In the genomic region with DNA sequence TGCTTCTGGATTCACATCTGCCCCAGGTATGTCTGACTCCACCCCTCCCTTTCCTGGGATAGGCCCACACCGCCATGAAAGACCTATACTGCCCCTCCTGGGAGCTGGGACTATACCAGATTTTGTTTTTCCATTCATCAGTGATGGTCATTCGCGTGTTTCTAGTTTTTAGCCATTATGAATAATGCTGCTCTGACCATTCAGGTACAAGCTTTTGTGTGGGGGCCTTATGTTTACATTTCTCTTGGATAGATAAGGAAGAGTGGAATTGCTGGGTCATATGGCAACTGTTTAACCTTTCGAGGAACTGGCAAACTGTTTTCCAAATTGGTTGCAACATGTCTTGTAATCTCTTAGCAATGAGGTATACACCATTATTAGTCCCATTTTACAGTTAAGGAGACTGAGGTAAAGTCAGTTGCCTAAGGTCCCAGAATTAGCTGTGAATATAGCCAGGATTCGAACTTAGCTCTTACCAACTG, we compare ENCODE assay signal across 9 cellular contexts. TPM values are rescaled to one million over a fixed set of nuclear protein-coding genes. Genes with fewer than 3 reads are reported as not detected.
A peak's percentile ranks its signal among the peaks of the same experiment; 100 is the strongest.
DNase-seq lines count a peak whose midpoint lies in the region; ATAC-seq and TF ChIP-seq lines count a peak whose summit lies in the region.
"Had no signal": no experiment of that assay in that cellular context is flagged by ENCODE, and none has a peak within 500 bp of the region (broad histone marks: within the 10 kb centered on the region; RNA-seq: fewer than 3 reads in every experiment).

No MANE protein-coding gene starts in this region.

- no peak for ATAC-seq in stimulated activated naive CD8-positive, alpha-beta T cell treated with anti-CD3 and anti-CD28 coated beads, Interleukin-15, Interleukin-2, amounts not matched to agents 100 U/mL and 50 U/mL, for 24 hours

- H3K4me3 ChIP-seq in liver (ENCODE audit: low read depth in 1 of 3, low read length in 3 of 3) = no peak overlapping the region
- H3K4me3 ChIP-seq in right atrium auricular region = no peak overlapping the region

- H3K36me3 ChIP-seq in liver (ENCODE audit: control insufficient read depth in 4 of 4, insufficient read depth in 3 of 4, low read depth in 1 of 4, low read length in 3 of 4) = peaks cover 1 to 10% (median 2%) of the 10 kb centered on the region in 4 donors
- peaks cover 7% of the 10 kb centered on the region for H3K36me3 ChIP-seq in right atrium auricular region

- H3K4me1 ChIP-seq in liver (ENCODE audit: control insufficient read depth in 4 of 4, insufficient read depth in 4 of 4, low read length in 3 of 4) (peaks cover 4 to 35% (median 30%) of the 10 kb centered on the region in 4 donors), right atrium auricular region (peaks cover 0 to 37% of the 10 kb centered on the region in 2 donors)

- no peaks in the 10 kb centered on the region for H3K9me3 Mint-ChIP-seq in stimulated activated naive CD8-positive, alpha-beta T cell treated with anti-CD3 and anti-CD28 coated beads, Interleukin-15, Interleukin-2, amounts not matched to agents 100 ng/mL and 50 ng/mL, for 24 hours
- no peaks in the 10 kb centered on the region for H3K9me3 Mint-ChIP-seq in activated naive CD8-positive, alpha-beta T cell treated with anti-CD3 and anti-CD28 coated beads for 36 hours

- peak overlapping the region; percentile 82 for H3K4me3 Mint-ChIP-seq in stimulated activated naive CD8-positive, alpha-beta T cell treated with anti-CD3 and anti-CD28 coated beads, Interleukin-15, Interleukin-2, amounts not matched to agents 100 ng/mL and 50 ng/mL, for 24 hours
- H3K4me3 Mint-ChIP-seq in activated naive CD8-positive, alpha-beta T cell treated with anti-CD3 and anti-CD28 coated beads for 36 hours = peak overlapping the region; percentile 78

- H3K27me3 Mint-ChIP-seq in stimulated activated naive CD8-positive, alpha-beta T cell treated with anti-CD3 and anti-CD28 coated beads, Interleukin-15, Interleukin-2, amounts not matched to agents 100 ng/mL and 50 ng/mL, for 24 hours = no peaks in the 10 kb centered on the region
- H3K27me3 Mint-ChIP-seq in activated naive CD8-positive, alpha-beta T cell treated with anti-CD3 and anti-CD28 coated beads for 36 hours = no peaks in the 10 kb centered on the region

- peaks cover 28% of the 10 kb centered on the region for H3K36me3 Mint-ChIP-seq in stimulated activated naive CD8-positive, alpha-beta T cell treated with anti-CD3 and anti-CD28 coated beads, Interleukin-15, Interleukin-2, amounts not matched to agents 100 ng/mL and 50 ng/mL, for 24 hours (ENCODE audit: low read depth)
- H3K36me3 Mint-ChIP-seq in activated naive CD8-positive, alpha-beta T cell treated with anti-CD3 and anti-CD28 coated beads for 36 hours = peaks cover 13% of the 10 kb centered on the region

- peak; percentile 61 to 69 for TF ChIP-seq RAD21 in liver (IDR thresholded peaks at IDR 0.05)

- peak overlapping the region; percentile 88 for H3K27ac Mint-ChIP-seq in stimulated activated naive CD8-positive, alpha-beta T cell treated with anti-CD3 and anti-CD28 coated beads, Interleukin-15, Interleukin-2, amounts not matched to agents 100 ng/mL and 50 ng/mL, for 24 hours
- peak overlapping the region; percentile 89 for H3K27ac Mint-ChIP-seq in activated naive CD8-positive, alpha-beta T cell treated with anti-CD3 and anti-CD28 coated beads for 36 hours

- H3K4me1 Mint-ChIP-seq in stimulated activated naive CD8-positive, alpha-beta T cell treated with anti-CD3 and anti-CD28 coated beads, Interleukin-15, Interleukin-2, amounts not matched to agents 100 ng/mL and 50 ng/mL, for 24 hours (ENCODE audit: low read depth) = peaks cover 38% of the 10 kb centered on the region
- H3K4me1 Mint-ChIP-seq in activated naive CD8-positive, alpha-beta T cell treated with anti-CD3 and anti-CD28 coated beads for 36 hours = peaks cover 47% of the 10 kb centered on the region

- H3K27me3 ChIP-seq in liver (ENCODE audit: control insufficient read depth in 4 of 4, insufficient read depth in 4 of 4, low read length in 3 of 4) (no peaks in the 10 kb centered on the region), right atrium auricular region (no peaks in the 10 kb centered on the region)
- H3K27me3 ChIP-seq: adrenal gland had no signal

- no peak overlapping the region for H3K9ac ChIP-seq in liver (ENCODE audit: low read depth in 1 of 2, low read length in 2 of 2)

- TF ChIP-seq CTCF in liver (IDR thresholded peaks at IDR 0.05; ENCODE audit: low read depth, low read length, missing input control) (peak; percentile 17), right atrium auricular region (IDR thresholded peaks at IDR 0.05) (no peak)

- H3K27ac ChIP-seq in liver (ENCODE audit: low read depth in 1 of 2, low read length in 2 of 2) = no peak overlapping the region
- no peak overlapping the region for H3K27ac ChIP-seq in right atrium auricular region

- DNase-seq in stimulated activated naive CD8-positive, alpha-beta T cell treated with anti-CD3 and anti-CD28 coated beads, Interleukin-15, Interleukin-2, amounts not matched to agents 100 U/mL and 50 U/mL, for 24 hours = no peak
- no peak for DNase-seq in activated naive CD8-positive, alpha-beta T cell treated with anti-CD3 and anti-CD28 coated beads for 36 hours
- DNase-seq in right atrium auricular region (ENCODE audit: low spot score) (no peak), glomerular visceral epithelial cell (ENCODE audit: extremely low spot score) (no peak), NCI-H524 (lab: John Stamatoyannopoulos, UW) (no peak)
- no peak for DNase-seq in activated CD8-positive, alpha-beta memory T cell treated with anti-CD3 and anti-CD28 coated beads for 24 hours
- DNase-seq: adrenal gland had no signal

- 67% methylated on average over 5 of the region's 5 CpGs for WGBS in liver

- H3K9me3 ChIP-seq in liver (ENCODE audit: control insufficient read depth in 4 of 4, low read length in 3 of 4) = no peaks in the 10 kb centered on the region
- no peaks in the 10 kb centered on the region for H3K9me3 ChIP-seq in right atrium auricular region
- H3K9me3 ChIP-seq: adrenal gland had no signal

TF ChIP-seq in liver, 16 proteins besides CTCF, POLR2A, EP300 and RAD21:
- TF ChIP-seq HNF4A (conservative IDR thresholded peaks at IDR 0.05) = no peak
- TF ChIP-seq RXRA (IDR thresholded peaks at IDR 0.05) = peak in 1 of 2 donors; percentile 18

RNA-seq across cellular contexts. Expression of a gene that starts 1.2 kb away (rescaled TPM):
- total RNA-seq in activated naive CD8-positive, alpha-beta T cell treated with anti-CD3 and anti-CD28 coated beads for 36 hours = 10 to 100 TPM; 13.0 to 14.4 TPM
- 1 to 10 TPM; 3.6 to 8.2 TPM for total RNA-seq in liver
- polyA plus RNA-seq in liver = 1 to 10 TPM; 8.2 to 9.2 TPM
- total RNA-seq in right atrium auricular region = 1 to 10 TPM; 5.9 to 9.3 TPM

RNA-seq across cellular contexts. Expression of a gene that starts 28.8 kb away (rescaled TPM):
- total RNA-seq in activated naive CD8-positive, alpha-beta T cell treated with anti-CD3 and anti-CD28 coated beads for 36 hours = 100 to 1,000 TPM; 243 to 244 TPM
- 10 to 100 TPM; 19.6 to 41.6 TPM for total RNA-seq in liver
- 10 to 100 TPM; 22.7 to 25.0 TPM for polyA plus RNA-seq in liver
- 10 to 100 TPM; 52.3 to 81.1 TPM for total RNA-seq in right atrium auricular region

RNA-seq across cellular contexts. Expression of a gene that starts 28.9 kb away (rescaled TPM):
- total RNA-seq in activated naive CD8-positive, alpha-beta T cell treated with anti-CD3 and anti-CD28 coated beads for 36 hours = 1 to 10 TPM; 2.5 to 2.6 TPM
- total RNA-seq in liver = 1 to 10 TPM; 1.3 to 1.4 TPM
- polyA plus RNA-seq in liver = under 1 TPM; 0.53 to 0.69 TPM
- under 1 TPM; 0.26 to 0.55 TPM for total RNA-seq in right atrium auricular region

RNA-seq across cellular contexts. Expression of a gene that starts 38.6 kb away (rescaled TPM):
- 1 to 10 TPM; 2.8 to 3.5 TPM for total RNA-seq in activated naive CD8-positive, alpha-beta T cell treated with anti-CD3 and anti-CD28 coated beads for 36 hours
- 1 to 10 TPM; 1.8 to 2.5 TPM for total RNA-seq in liver
- 1 to 10 TPM; 2.2 to 5.4 TPM for polyA plus RNA-seq in liver
- total RNA-seq in right atrium auricular region = 10 to 100 TPM in 1 of 2 donors, 1 to 10 TPM in 1; 8.1 to 12.5 TPM

RNA-seq across cellular contexts. Expression of a gene that starts 59.3 kb away (rescaled TPM):
- total RNA-seq in activated naive CD8-positive, alpha-beta T cell treated with anti-CD3 and anti-CD28 coated beads for 36 hours = 1 to 10 TPM; 3.3 to 3.9 TPM
- total RNA-seq in liver = 1 to 10 TPM; 7.2 to 7.3 TPM
- polyA plus RNA-seq in liver = 1 to 10 TPM in 1 of 2 donors, under 1 TPM in 1; 0.71 to 4.4 TPM
- total RNA-seq in right atrium auricular region = 1 to 10 TPM; 5.6 to 7.5 TPM
